8 cellular contexts compared by ENCODE assay signal in genomic region chr10:101031796-101032636, GRCh38. TPM values are rescaled to one million over a fixed set of nuclear protein-coding genes. Genes with fewer than 3 reads are reported as not detected.
A peak's percentile ranks its signal among the peaks of the same experiment; 100 is the strongest.
DNase-seq lines count a peak whose midpoint lies in the region; TF ChIP-seq lines count a peak whose summit lies in the region.

No MANE protein-coding gene starts in this region.

- DNase-seq in BJ (ENCODE audit: low read depth) (no peak), HCEC 1CT (peak; percentile 55), NOMO-1 treated with DMSO at 0.1 percent for 48 hours (lab: John Stamatoyannopoulos, UW; ENCODE audit: unreplicated experiment) (peak; percentile 61), activated T-cell treated with anti-CD3 and anti-CD28 coated beads for 4 hours (peak; percentile 65), epidermal melanocyte (ENCODE audit: insufficient read length, low spot score) (peak; percentile 65), middle frontal gyrus (ENCODE audit: extremely low spot score, low spot score) (peak; percentile 82), cortex of kidney (lab: John Stamatoyannopoulos, UW) (no peak)
- DNase-seq in stimulated activated CD8-positive, alpha-beta memory T cell treated with anti-CD3 and anti-CD28 coated beads, Interleukin-15, amount 100 ng/mL, for 4 hours (ENCODE audit: low read depth in 2 of 2): peak; percentile 52 to 67

- TF ChIP-seq CTCF in BJ (IDR thresholded peaks at IDR 0.05; ENCODE audit: insufficient read depth, low read depth, low read length): no peak

- H3K36me3 ChIP-seq in BJ (ENCODE audit: control insufficient read depth, insufficient read depth, low read length): peaks cover 20% of the 10 kb centered on the region

- H3K27me3 ChIP-seq in BJ (ENCODE audit: control insufficient read depth, insufficient read depth, low read length): 0 out of 2 replicates have a peak, but pooled peaks cover 2% of the 10 kb centered on the region

- CTCF ChIA-PET in BJ (lab: Yijun Ruan, JAX): interaction anchor here (0.5 to 15.1 kb wide), 10 partner anchors 8 to 1454 kb away, joined by 3 to 194 read pairs (median 10); partner anchors contain the start of genes KAZALD1 and LZTS2

- POLR2A ChIA-PET in BJ (lab: Charles Lee): interaction anchor here (0.7 kb wide), 1 partner anchor 12 kb away, joined by 3 read pairs; no protein-coding TSS in a partner anchor

- H3K4me3 ChIP-seq in BJ (ENCODE audit: low read depth, low read length): peak overlapping the region; percentile 76

RNA-seq across cellular contexts. Expression of gene SFXN3, which starts 1.0 kb away (rescaled TPM):
- polyA plus RNA-seq in BJ (2011; rRNA removed): 100 and 125 TPM in 2 replicates
- polyA minus RNA-seq in BJ (2011; rRNA and poly(A)+ RNA removed): 93.5 and 151 TPM in 2 replicates

RNA-seq across cellular contexts. Expression of gene PDZD7, which starts 1.1 kb away (rescaled TPM):
- polyA plus RNA-seq in BJ (2011; rRNA removed): 0.53 and 0.86 TPM in 2 replicates
- polyA minus RNA-seq in BJ (2011; rRNA and poly(A)+ RNA removed): 0.26 and 0.57 TPM in 2 replicates

RNA-seq across cellular contexts. Expression of gene KAZALD1, which starts 29.8 kb away (rescaled TPM):
- 21.4 and 32.4 TPM in 2 replicates for polyA plus RNA-seq in BJ (2011; rRNA removed)
- 18.1 and 21.5 TPM in 2 replicates for polyA minus RNA-seq in BJ (2011; rRNA and poly(A)+ RNA removed)

RNA-seq across cellular contexts. Expression of gene LZTS2, which starts 32.4 kb away (rescaled TPM):
- 47.5 and 81.5 TPM in 2 replicates for polyA plus RNA-seq in BJ (2011; rRNA removed)
- polyA minus RNA-seq in BJ (2011; rRNA and poly(A)+ RNA removed): 50.0 and 80.8 TPM in 2 replicates

RNA-seq across cellular contexts. Expression of gene TWNK, which starts 44.7 kb away (rescaled TPM):
- polyA plus RNA-seq in BJ (2011; rRNA removed): 4.7 and 5.5 TPM in 2 replicates
- 4.6 and 5.9 TPM in 2 replicates for polyA minus RNA-seq in BJ (2011; rRNA and poly(A)+ RNA removed)

Comparison
In these comparisons a context has a peak if more than half of its experiments do, and no peak if none do; other contexts are left out.
1. DNase-seq: peak in HCEC 1CT (single experiment), NOMO-1 treated with DMSO at 0.1 percent for 48 hours (single experiment), activated T-cell treated with anti-CD3 and anti-CD28 coated beads for 4 hours (single experiment), epidermal melanocyte (single experiment), middle frontal gyrus (single experiment) and stimulated activated CD8-positive, alpha-beta memory T cell treated with anti-CD3 and anti-CD28 coated beads, Interleukin-15, amount 100 ng/mL, for 4 hours (2 of 2); none in BJ (single experiment) and cortex of kidney (single experiment).